8 cellular contexts compared by ENCODE assay signal in the genomic region with DNA sequence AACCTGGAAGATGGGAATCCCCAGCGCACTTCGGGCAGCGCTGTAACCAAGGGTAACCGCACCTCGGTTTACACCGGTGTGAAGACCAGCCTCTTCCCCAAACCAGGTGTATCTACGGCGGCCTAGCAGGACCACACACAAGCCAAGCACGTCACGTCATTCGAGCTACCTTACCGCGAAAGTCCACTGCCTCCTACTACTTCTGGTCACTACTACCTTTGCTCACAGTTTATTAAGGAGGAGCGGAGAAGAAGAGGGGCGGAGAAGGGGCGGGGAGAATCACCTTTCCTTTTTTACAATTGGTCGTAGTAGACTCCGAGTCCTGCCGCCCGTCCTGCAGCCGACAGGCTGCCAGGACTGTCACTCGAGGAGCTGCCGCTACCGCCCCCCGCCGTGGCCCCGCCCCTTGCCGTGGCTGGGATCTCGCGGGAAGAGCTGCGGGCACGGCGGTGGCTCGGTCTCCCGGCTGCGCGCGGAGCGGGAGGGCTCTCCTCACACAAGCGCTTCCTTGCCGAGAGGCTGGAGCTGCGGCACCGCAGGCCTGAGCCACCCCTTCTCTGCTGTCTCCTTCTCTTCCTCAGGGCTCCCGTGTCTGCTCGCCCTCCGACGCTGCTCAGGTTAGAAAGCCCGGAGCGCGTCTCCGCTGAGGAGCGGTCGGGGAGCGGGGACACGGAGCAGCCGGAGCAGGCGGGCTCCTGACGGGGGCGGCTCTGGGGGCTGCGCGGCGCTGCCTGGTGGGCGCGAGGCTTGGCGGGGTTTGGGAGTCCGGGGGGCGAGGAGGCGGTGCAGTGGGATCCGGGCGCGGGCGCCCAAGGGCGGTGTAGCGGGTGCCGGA. TPM values are rescaled to one million over a fixed set of nuclear protein-coding genes. Genes with fewer than 3 reads are reported as not detected.
DNase-seq lines count a peak whose midpoint lies in the region; ATAC-seq, FAIRE-seq and TF ChIP-seq lines count a peak whose summit lies in the region.

A gene (plus strand): TSS at position 495 of the 835 bp plus-strand sequence. CDS start 95,172 bp downstream, outside the sequence.

- peak within 1 kb of the TSS; percentile 67 for H4K91ac ChIP-seq in trophoblast cell (ENCODE audit: low read depth, low read length)

- no peaks in the 10 kb centered on the region for H3K27me3 ChIP-seq in heart left ventricle
- no peaks in the 10 kb centered on the region for H3K27me3 ChIP-seq in trophoblast cell (ENCODE audit: insufficient read depth, low read length)
- no peaks in the 10 kb centered on the region for H3K27me3 ChIP-seq in tibial nerve

- FAIRE-seq in GM12891 (lab: Jason Lieb, UNC): peak; percentile 95

- intact Hi-C loops in heart left ventricle (cut with DNase I): loop anchor here in 9 of 10 donors (1.0 to 10.0 kb wide), 16 partner anchors 52 to 234 kb away; no protein-coding TSS in a partner anchor

- 0 to 1% (median 1%) methylated on average over 26 to 75 of the region's 75 CpGs for WGBS in heart left ventricle, 4 donors
- no CpG with 5 or more reads among the region's 75 CpGs for WGBS in trophoblast cell (ENCODE audit: extremely low coverage, insufficient coverage, insufficient read length)
- 1 to 2% methylated on average over 24 to 59 of the region's 75 CpGs for WGBS in tibial nerve, 2 donors

- H2BK5ac ChIP-seq in trophoblast cell (ENCODE audit: low read depth, low read length, poor library complexity): peak within 1 kb of the TSS; percentile 39

- peak within 1 kb of the TSS; percentile 79 for H4K12ac ChIP-seq in trophoblast cell (ENCODE audit: low read depth, low read length)

- peak within 1 kb of the TSS; percentile 48 for H2BK120ac ChIP-seq in trophoblast cell (ENCODE audit: insufficient read depth, low read length, poor library complexity)

- peak within 1 kb of the TSS; percentile 32 for H2BK12ac ChIP-seq in trophoblast cell (ENCODE audit: low read length)

- H3K79me2 ChIP-seq in trophoblast cell (ENCODE audit: control insufficient read depth, insufficient read depth, low read length, poor library complexity): peaks cover 9% of the 10 kb centered on the region

- H3K9ac ChIP-seq in trophoblast cell (ENCODE audit: low read length): peak within 1 kb of the TSS; percentile 79

- H3K36me3 ChIP-seq in heart left ventricle (no peaks in the 10 kb centered on the region), trophoblast cell (ENCODE audit: control insufficient read depth in 1 of 2, insufficient read depth in 2 of 2, low read length in 2 of 2) (no peaks in the 10 kb centered on the region), tibial nerve (no peaks in the 10 kb centered on the region)

- ATAC-seq in HG02840 (IDR thresholded peaks at IDR 0.05; ENCODE audit: low FRiP score, unreplicated experiment) (peak; percentile 86), heart left ventricle (peak; percentile 98 to 100 (median 99))

- H3K4me3 ChIP-seq in heart left ventricle (peak within 1 kb of the TSS; percentile 74 to 99 (median 89)), trophoblast cell (ENCODE audit: low read depth, low read length) (peak within 1 kb of the TSS; percentile 87), tibial nerve (peak within 1 kb of the TSS; percentile 72 to 96 (median 90))

- H2AK5ac ChIP-seq in trophoblast cell (ENCODE audit: low read length): no peak within 1 kb of the TSS

- H3K4me2 ChIP-seq in trophoblast cell (ENCODE audit: low read length): peak within 1 kb of the TSS; percentile 90

- no peak within 1 kb of the TSS for H3K23ac ChIP-seq in trophoblast cell (ENCODE audit: low read length)

- H3K9me3 ChIP-seq in heart left ventricle: no peaks in the 10 kb centered on the region
- no peaks in the 10 kb centered on the region for H3K9me3 ChIP-seq in trophoblast cell (ENCODE audit: insufficient read depth, low read depth, low read length)
- no peaks in the 10 kb centered on the region for H3K9me3 ChIP-seq in tibial nerve

- peak within 1 kb of the TSS; percentile 6 to 90 (median 86) for H3K27ac ChIP-seq in heart left ventricle
- H3K27ac ChIP-seq in trophoblast cell (ENCODE audit: low read depth, low read length): peak within 1 kb of the TSS; percentile 16
- H3K27ac ChIP-seq in tibial nerve: peak within 1 kb of the TSS; percentile 58 to 90 (median 86)

- peak; percentile 35; the same call in 1 of the 2 replicates for TF ChIP-seq POLR2A in GM12891 (IDR thresholded peaks at IDR 0.05; ENCODE audit: low read depth, low read length)
- peak in 1 of 2 donors; percentile 96 for TF ChIP-seq POLR2A in heart left ventricle (IDR thresholded peaks at IDR 0.05)
- TF ChIP-seq POLR2A in tibial nerve (IDR thresholded peaks at IDR 0.05): peak; percentile 63 to 93

- H2AFZ ChIP-seq in trophoblast cell (ENCODE audit: insufficient read depth, low read length, poor library complexity): peak within 1 kb of the TSS; percentile 66

- peak within 1 kb of the TSS; percentile 41 for H3K14ac ChIP-seq in trophoblast cell (ENCODE audit: low read length)

- H4K8ac ChIP-seq in trophoblast cell (ENCODE audit: low read depth, low read length): peak within 1 kb of the TSS; percentile 92

- TF ChIP-seq CTCF in heart left ventricle (IDR thresholded peaks at IDR 0.05) (peak in 1 of 12 donors; percentile 7), tibial nerve (IDR thresholded peaks at IDR 0.05) (peak in 1 of 5 experiments; percentile 42)

- H3K4me1 ChIP-seq in heart left ventricle (peaks cover 0 to 20% (median 8%) of the 10 kb centered on the region in 12 donors), trophoblast cell (ENCODE audit: control insufficient read depth in 1 of 2, insufficient read depth in 2 of 2, low read length in 2 of 2) (no peaks in the 10 kb centered on the region), tibial nerve (peaks cover 0 to 16% (median 4%) of the 10 kb centered on the region in 4 donors)

- H3K79me1 ChIP-seq in trophoblast cell (ENCODE audit: low read length): peaks cover 11% of the 10 kb centered on the region

- peak; percentile 94 for DNase-seq in GM12891 (ENCODE audit: insufficient read length, low spot score)
- peak; percentile 85 for DNase-seq in NCI-H1436 treated with DMSO at 0.1 percent for 48 hours (lab: John Stamatoyannopoulos, UW)
- peak; percentile 89 for DNase-seq in T follicular helper cell (ENCODE audit: low read depth)
- DNase-seq in amniotic epithelial cell (ENCODE audit: low read depth): peak; percentile 92
- DNase-seq in heart left ventricle: peak; percentile 96 to 97 (median 97)
- DNase-seq in trophoblast cell: peak; percentile 98 to 99
- peak; percentile 87 to 92 for DNase-seq in tibial nerve (ENCODE audit: low spot score in 2 of 2)

- TF ChIP-seq EP300 in tibial nerve (IDR thresholded peaks at IDR 0.05): peak; percentile 14 to 96

- peak within 1 kb of the TSS; percentile 84 for H3K4ac ChIP-seq in trophoblast cell (ENCODE audit: low read depth, low read length)

- H3K18ac ChIP-seq in trophoblast cell (ENCODE audit: low read length): peak within 1 kb of the TSS; percentile 80

TF ChIP-seq in GM12891, 5 proteins besides CTCF, POLR2A, EP300 and RAD21:
- TF ChIP-seq PAX5 (IDR thresholded peaks at IDR 0.05; ENCODE audit: insufficient read depth, low read length, severe bottlenecking) (no peak), SPI1 (IDR thresholded peaks at IDR 0.05; ENCODE audit: low read depth, low read length) (no peak), TAF1 (IDR thresholded peaks at IDR 0.05; ENCODE audit: low read depth, low read length) (peak; percentile 21; the same call in 1 of the 2 replicates)

RNA-seq across cellular contexts. Expression of the gene that starts here (rescaled TPM):
- 0.41 TPM for polyA plus RNA-seq in GM12891 (2012; ENCODE audit: low read depth, missing spikeins)
- total RNA-seq in heart left ventricle: 10 to 100 TPM in 2 of 9 donors, 1 to 10 TPM in 7; 7.8 to 14.3 (median 8.4) TPM
- polyA plus RNA-seq in heart left ventricle: 1 to 10 TPM; 4.0 to 9.7 TPM
- polyA plus RNA-seq in trophoblast cell (2013): 15.8 and 16.5 TPM in 2 replicates
- 10 to 100 TPM; 11.6 to 20.3 (median 16.0) TPM for total RNA-seq in tibial nerve

Comparison
In these comparisons a context has a peak if more than half of its experiments do, and no peak if none do; other contexts are left out.
1. Peak in every context shown above with its lines: DNase-seq, ATAC-seq, H3K4me3 ChIP-seq and H3K27ac ChIP-seq.
2. H3K27ac ChIP-seq: peak in every context shown above with its lines; median percentile 86 in heart left ventricle; 86 in tibial nerve; 16 in trophoblast cell.